ENCODE assay signal across 29 cellular contexts in genomic region chr13:94778986-94779385, GRCh38.
"Had no signal": no experiment of that assay in that cellular context is flagged by ENCODE, and none has a peak within 500 bp of the region (broad histone marks: within the 10 kb centered on the region; RNA-seq: fewer than 3 reads in every experiment).

No MANE protein-coding gene starts in this region.

- DNase-seq: colonic mucosa; cortex of kidney; dermis blood vessel endothelial cell; dorsolateral prefrontal cortex; effector CD4-positive, alpha-beta T cell; effector CD8-positive, alpha-beta T cell; effector memory CD4-positive, alpha-beta T cell; effector memory CD8-positive, alpha-beta T cell; endodermal cell; erythroblast; esophagus squamous epithelium; foreskin fibroblast; foreskin keratinocyte; foreskin melanocyte; gastrocnemius medialis; glutamatergic neuron; head of caudate nucleus; heart left ventricle; heart right ventricle had no signal

- H3K27ac ChIP-seq: colonic mucosa, coronary artery, dorsolateral prefrontal cortex, epithelial cell of prostate, esophagus muscularis mucosa, esophagus squamous epithelium, foreskin keratinocyte, gastrocnemius medialis, gastroesophageal sphincter, heart left ventricle, heart right ventricle had no signal

- FAIRE-seq: colon, endometrium, endothelial cell of umbilical vein, frontal cortex had no signal

- H3K36me3 ChIP-seq: colonic mucosa, esophagus muscularis mucosa, esophagus squamous epithelium, gastrocnemius medialis, gastroesophageal sphincter, heart left ventricle, heart right ventricle had no signal

- H3K4me3 Mint-ChIP-seq: dendritic cell treated with granulocyte-macrophage colony-stimulating factor and Interleukin-4, amounts not matched to agents 40 ng/mL and 50 ng/mL, for 4 days; effector memory CD8-positive, alpha-beta T cell; endodermal cell had no signal

- ATAC-seq: effector memory CD8-positive, alpha-beta T cell; esophagus mucosa; foreskin keratinocyte; gastrocnemius medialis; gastroesophageal sphincter; heart left ventricle; heart right ventricle had no signal

- H3K27ac Mint-ChIP-seq: dendritic cell treated with granulocyte-macrophage colony-stimulating factor and Interleukin-4, amounts not matched to agents 40 ng/mL and 50 ng/mL, for 4 days; effector memory CD8-positive, alpha-beta T cell; endodermal cell had no signal

- H3K4me1 ChIP-seq: colonic mucosa, esophagus muscularis mucosa, esophagus squamous epithelium, foreskin keratinocyte, gastrocnemius medialis, gastroesophageal sphincter, heart left ventricle, heart right ventricle had no signal

- H3K4me3 ChIP-seq: colonic mucosa, coronary artery, dorsolateral prefrontal cortex, esophagus muscularis mucosa, esophagus squamous epithelium, gastrocnemius medialis, gastroesophageal sphincter, heart left ventricle, heart right ventricle had no signal

- H3K27me3 ChIP-seq: colonic mucosa, dorsolateral prefrontal cortex, esophagus muscularis mucosa, esophagus squamous epithelium, foreskin keratinocyte, gastrocnemius medialis, gastroesophageal sphincter, heart left ventricle, heart right ventricle had no signal

- H3K27me3 Mint-ChIP-seq: dendritic cell treated with granulocyte-macrophage colony-stimulating factor and Interleukin-4, amounts not matched to agents 40 ng/mL and 50 ng/mL, for 4 days had no signal

- H3K9me3 ChIP-seq: colonic mucosa, gastrocnemius medialis had no signal
